19 cellular contexts compared by ENCODE assay signal in the genomic region with DNA sequence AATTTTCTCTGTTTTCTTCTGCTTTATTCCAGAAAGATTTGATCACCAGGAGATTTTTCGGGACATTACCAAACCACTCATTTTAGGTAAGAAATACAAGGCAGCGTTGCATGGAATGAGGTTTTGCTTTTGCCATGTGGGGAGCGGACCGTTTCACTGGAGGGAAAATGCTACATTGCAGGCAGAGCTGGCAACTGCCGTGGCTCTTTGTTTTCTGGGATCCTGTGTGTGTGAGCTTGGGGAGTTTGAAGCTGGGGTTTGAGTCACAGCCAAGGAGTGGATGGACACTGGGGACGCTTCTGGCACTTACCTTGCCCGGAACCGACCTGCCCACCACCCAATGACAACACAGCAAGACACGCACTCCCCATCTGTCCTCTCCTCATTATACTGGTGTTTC.
DNase-seq lines count a peak whose midpoint lies in the region; ATAC-seq and TF ChIP-seq lines count a peak whose summit lies in the region.
"Had no signal": no experiment of that assay in that cellular context is flagged by ENCODE, and none has a peak within 500 bp of the region (broad histone marks: within the 10 kb centered on the region; RNA-seq: fewer than 3 reads in every experiment).

No MANE protein-coding gene starts in this region.

- H3K27me3 Mint-ChIP-seq in activated naive CD8-positive, alpha-beta T cell, result no peaks in the 10 kb centered on the region
- H3K27me3 Mint-ChIP-seq in activated naive CD8-positive, alpha-beta T cell treated with anti-CD3 and anti-CD28 coated beads, Interleukin-2, amount 50 U/mL, for 24 hours, result no peaks in the 10 kb centered on the region
- H3K27me3 Mint-ChIP-seq in endothelial cell (ENCODE audit: unreplicated experiment) (peaks cover 6% of the 10 kb centered on the region), nephron progenitor cell (ENCODE audit: low read depth, poor library complexity) (peaks cover 2% of the 10 kb centered on the region)
- H3K27me3 Mint-ChIP-seq in activated CD4-positive, alpha-beta memory T cell treated with anti-CD3 and anti-CD28 coated beads for 36 hours, result no peaks in the 10 kb centered on the region
- H3K27me3 Mint-ChIP-seq: B cell; CD4-positive, alpha-beta memory T cell had no signal

- H3K27ac Mint-ChIP-seq in activated naive CD8-positive, alpha-beta T cell, result peak overlapping the region; percentile 8
- no peak overlapping the region for H3K27ac Mint-ChIP-seq in activated naive CD8-positive, alpha-beta T cell treated with anti-CD3 and anti-CD28 coated beads, Interleukin-2, amount 50 U/mL, for 24 hours
- H3K27ac Mint-ChIP-seq in endothelial cell (ENCODE audit: unreplicated experiment) (peak overlapping the region; percentile 71), nephron progenitor cell (peak overlapping the region; percentile 25)
- H3K27ac Mint-ChIP-seq in activated CD4-positive, alpha-beta memory T cell treated with anti-CD3 and anti-CD28 coated beads for 36 hours, result no peak overlapping the region
- H3K27ac Mint-ChIP-seq: B cell had no signal

- POLR2A ChIA-PET in activated CD4-positive, alpha-beta memory T cell treated with anti-CD3 and anti-CD28 coated beads for 36 hours (lab: Charles Lee), result no interaction called here

- intact Hi-C loops in activated CD4-positive, alpha-beta memory T cell treated with anti-CD3 and anti-CD28 coated beads for 36 hours (cut with micrococcal nuclease), result loop anchor here (5.0 kb wide), 1 partner anchor 92 kb away; no protein-coding TSS in a partner anchor

- H3K27ac ChIP-seq in temporal lobe (ENCODE audit: low read depth, low read length), result peak overlapping the region; percentile 98

- TF ChIP-seq CTCF in endothelial cell (IDR thresholded peaks at IDR 0.05; ENCODE audit: unreplicated experiment), result no peak
- no peak for TF ChIP-seq CTCF in nephron progenitor cell (IDR thresholded peaks at IDR 0.05)

- ATAC-seq in activated naive CD8-positive, alpha-beta T cell treated with anti-CD3 and anti-CD28 coated beads, Interleukin-2, amount 50 U/mL, for 24 hours, result no peak
- ATAC-seq in HG03280 (IDR thresholded peaks at IDR 0.05; ENCODE audit: unreplicated experiment), result no peak
- ATAC-seq: GM12878, HCT116, Right ventricle myocardium inferior had no signal

- H3K9me3 Mint-ChIP-seq in activated naive CD8-positive, alpha-beta T cell (ENCODE audit: low read depth), result no peaks in the 10 kb centered on the region
- H3K9me3 Mint-ChIP-seq in activated naive CD8-positive, alpha-beta T cell treated with anti-CD3 and anti-CD28 coated beads, Interleukin-2, amount 50 U/mL, for 24 hours, result no peaks in the 10 kb centered on the region
- no peaks in the 10 kb centered on the region for H3K9me3 Mint-ChIP-seq in endothelial cell (ENCODE audit: unreplicated experiment)
- H3K9me3 Mint-ChIP-seq in nephron progenitor cell, result peaks cover 4% of the 10 kb centered on the region
- no peaks in the 10 kb centered on the region for H3K9me3 Mint-ChIP-seq in activated CD4-positive, alpha-beta memory T cell treated with anti-CD3 and anti-CD28 coated beads for 36 hours
- H3K9me3 Mint-ChIP-seq: CD4-positive, alpha-beta memory T cell; GM23338 had no signal

- peaks cover 46% of the 10 kb centered on the region for H3K4me1 Mint-ChIP-seq in activated naive CD8-positive, alpha-beta T cell (ENCODE audit: low read depth)
- H3K4me1 Mint-ChIP-seq in activated naive CD8-positive, alpha-beta T cell treated with anti-CD3 and anti-CD28 coated beads, Interleukin-2, amount 50 U/mL, for 24 hours, result peaks cover 40% of the 10 kb centered on the region
- peaks cover 39% of the 10 kb centered on the region for H3K4me1 Mint-ChIP-seq in endothelial cell (ENCODE audit: unreplicated experiment)
- H3K4me1 Mint-ChIP-seq in nephron progenitor cell, result peaks cover 41% of the 10 kb centered on the region
- H3K4me1 Mint-ChIP-seq in activated CD4-positive, alpha-beta memory T cell treated with anti-CD3 and anti-CD28 coated beads for 36 hours (ENCODE audit: low read depth), result peaks cover 5% of the 10 kb centered on the region
- H3K4me1 Mint-ChIP-seq: B cell had no signal

- H3K36me3 Mint-ChIP-seq in activated naive CD8-positive, alpha-beta T cell, result peaks cover 2% of the 10 kb centered on the region
- H3K36me3 Mint-ChIP-seq in activated naive CD8-positive, alpha-beta T cell treated with anti-CD3 and anti-CD28 coated beads, Interleukin-2, amount 50 U/mL, for 24 hours (ENCODE audit: low read depth), result peaks cover 3% of the 10 kb centered on the region
- H3K36me3 Mint-ChIP-seq in endothelial cell (ENCODE audit: low read depth, unreplicated experiment), result peaks cover 15% of the 10 kb centered on the region
- peaks cover 40% of the 10 kb centered on the region for H3K36me3 Mint-ChIP-seq in nephron progenitor cell (ENCODE audit: low read depth)
- H3K36me3 Mint-ChIP-seq in activated CD4-positive, alpha-beta memory T cell treated with anti-CD3 and anti-CD28 coated beads for 36 hours, result peaks cover 5% of the 10 kb centered on the region

- no peak overlapping the region for H3K4me3 Mint-ChIP-seq in activated naive CD8-positive, alpha-beta T cell
- no peak overlapping the region for H3K4me3 Mint-ChIP-seq in activated naive CD8-positive, alpha-beta T cell treated with anti-CD3 and anti-CD28 coated beads, Interleukin-2, amount 50 U/mL, for 24 hours
- H3K4me3 Mint-ChIP-seq in endothelial cell (ENCODE audit: unreplicated experiment) (peak overlapping the region; percentile 42), nephron progenitor cell (no peak overlapping the region)
- no peak overlapping the region for H3K4me3 Mint-ChIP-seq in activated CD4-positive, alpha-beta memory T cell treated with anti-CD3 and anti-CD28 coated beads for 36 hours
- H3K4me3 Mint-ChIP-seq: B cell, GM23338 had no signal

- no peak for DNase-seq in activated naive CD8-positive, alpha-beta T cell treated with anti-CD3 and anti-CD28 coated beads, Interleukin-2, amount 50 U/mL, for 24 hours
- no peak for DNase-seq in endothelial cell (ENCODE audit: low spot score)
- DNase-seq in nephron progenitor cell, result no peak
- no peak for DNase-seq in NCI-H146 (lab: John Stamatoyannopoulos, UW)
- DNase-seq in activated CD4-positive, alpha-beta memory T cell treated with anti-CD3 and anti-CD28 coated beads for 36 hours, result no peak
- DNase-seq: 8988T; CD4-positive, alpha-beta memory T cell; DMS153; NCI-H1105; NCI-H1694; NCI-H2081 treated with DMSO at 0.1 percent for 48 hours had no signal

- CTCF ChIA-PET in activated CD4-positive, alpha-beta memory T cell treated with anti-CD3 and anti-CD28 coated beads for 36 hours (lab: Charles Lee), result no interaction called here

Comparison
In these comparisons a context has a peak if more than half of its experiments do, and no peak if none do; other contexts are left out.
1. H3K27ac Mint-ChIP-seq: peak in activated naive CD8-positive, alpha-beta T cell (single experiment), endothelial cell (single experiment) and nephron progenitor cell (single experiment); none in activated naive CD8-positive, alpha-beta T cell treated with anti-CD3 and anti-CD28 coated beads, Interleukin-2, amount 50 U/mL, for 24 hours (single experiment) and activated CD4-positive, alpha-beta memory T cell treated with anti-CD3 and anti-CD28 coated beads for 36 hours (single experiment).